In genomic region chr16:57658878-57659674, GRCh38 we compare ENCODE assay signal across 18 cellular contexts. TPM values are rescaled to one million over a fixed set of nuclear protein-coding genes. Genes with fewer than 3 reads are reported as not detected.
DNase-seq lines count a peak whose midpoint lies in the region; ATAC-seq, FAIRE-seq and TF ChIP-seq lines count a peak whose summit lies in the region.
"Had no signal": no experiment of that assay in that cellular context is flagged by ENCODE, and none has a peak within 500 bp of the region (broad histone marks: within the 10 kb centered on the region; RNA-seq: fewer than 3 reads in every experiment).

No MANE protein-coding gene starts in this region.

- H3K36me3 ChIP-seq in K562 (ENCODE audit: control insufficient read depth, insufficient read depth, low read length) (no peaks in the 10 kb centered on the region), esophagus muscularis mucosa (peaks cover 0 to 97% (median 17%) of the 10 kb centered on the region in 4 donors)
- H3K36me3 ChIP-seq: HAP-1 had no signal

- peaks cover 3 to 5% of the 10 kb centered on the region in 2 experiments; a peak in 1 of 5 replicates for H3K27me3 ChIP-seq in K562 (ENCODE audit: control insufficient read depth in 2 of 2, insufficient read depth in 2 of 2, low read length in 2 of 2)
- H3K27me3 ChIP-seq in esophagus muscularis mucosa, result peaks cover 0 to 13% (median 0%) of the 10 kb centered on the region in 4 donors
- H3K27me3 ChIP-seq: BLaER1 had no signal

- no peak for TF ChIP-seq RAD21 in K562 (CRISPR knock-in tag; conservative IDR thresholded peaks at IDR 0.05 in 1 of 2, IDR thresholded peaks at IDR 0.05 in 1 of 2)

- H3K4me3 ChIP-seq in K562, result no peak overlapping the region
- H3K4me3 ChIP-seq in esophagus muscularis mucosa, result no peak overlapping the region
- H3K4me3 ChIP-seq: BLaER1, HAP-1 had no signal

- H4K20me1 ChIP-seq in K562 (replicated peaks; ENCODE audit: control insufficient read depth, insufficient read depth, low read length), result no peaks in the 10 kb centered on the region
- H4K20me1 ChIP-seq: BLaER1 had no signal

- FAIRE-seq in K562 (lab: Jason Lieb, UNC), result no peak
- FAIRE-seq: GM19239, H1 had no signal

- no TSS peak for BruUV-seq in K562 (replicated peaks; lab: Mats Ljungman, UMichigan)

- in situ Hi-C loops in K562 (cut with MboI), result no loop called here

- H3K4me1 ChIP-seq in K562 (replicated peaks in 1 of 2; ENCODE audit: control insufficient read depth in 2 of 2, insufficient read depth in 2 of 2, low read length in 2 of 2), result peaks cover 0 to 13% of the 10 kb centered on the region in 2 experiments; a peak in 1 of 5 replicates
- H3K4me1 ChIP-seq in esophagus muscularis mucosa, result no peaks in the 10 kb centered on the region
- H3K4me1 ChIP-seq: Caco-2, HAP-1 had no signal

- no peaks in the 10 kb centered on the region for H3K9me1 ChIP-seq in K562 (ENCODE audit: control insufficient read depth, insufficient read depth, low read length)

- H2AFZ ChIP-seq in K562 (ENCODE audit: low read depth, low read length), result no peak overlapping the region

- intact Hi-C loops in K562 (cut with micrococcal nuclease) (loop anchor here (10.0 kb wide), 1 partner anchor 206 kb away; no protein-coding TSS in a partner anchor), esophagus muscularis mucosa (cut with DNase I) (no loop called here)

- no peak overlapping the region for H3K4me2 ChIP-seq in K562 (ENCODE audit: insufficient read depth, low read length)
- H3K4me2 ChIP-seq: BLaER1 had no signal

- TF ChIP-seq CTCF in K562 (IDR thresholded peaks at IDR 0.05 in 2 of 3, conservative IDR thresholded peaks at IDR 0.05 in 1 of 3; ENCODE audit: insufficient read depth in 2 of 3, low read depth in 1 of 3, low read length in 3 of 3) (no peak), esophagus muscularis mucosa (IDR thresholded peaks at IDR 0.05) (no peak)

- peaks cover 1% of the 10 kb centered on the region for H3K4me1 Mint-ChIP-seq in activated naive CD8-positive, alpha-beta T cell treated with anti-CD3 and anti-CD28 coated beads, Interleukin-2, amount 50 U/mL, for 24 hours
- no peaks in the 10 kb centered on the region for H3K4me1 Mint-ChIP-seq in activated naive CD8-positive, alpha-beta T cell treated with anti-CD3 and anti-CD28 coated beads for 36 hours
- H3K4me1 Mint-ChIP-seq in natural killer cell treated with Interleukin-12 subunit alpha and Interleukin-12 subunit beta and Interleukin-15 and Interleukin-18, amount 100 ng/mL, for 72 hours (ENCODE audit: low read depth in 2 of 2), result peaks cover 27 to 43% of the 10 kb centered on the region in 2 donors

- no peaks in the 10 kb centered on the region for H3K79me2 ChIP-seq in K562 (ENCODE audit: control insufficient read depth, insufficient read depth, low read length)

- H3K27ac ChIP-seq in K562 (ENCODE audit: extremely low read depth, low read depth, low read length) (no peak overlapping the region), esophagus muscularis mucosa (replicated peaks in 1 of 4) (no peak overlapping the region)
- H3K27ac ChIP-seq: 22Rv1, BLaER1, HL-60 had no signal

- no peaks in the 10 kb centered on the region for H3K9me3 Mint-ChIP-seq in activated naive CD8-positive, alpha-beta T cell treated with anti-CD3 and anti-CD28 coated beads, Interleukin-2, amount 50 U/mL, for 24 hours
- H3K9me3 Mint-ChIP-seq in activated naive CD8-positive, alpha-beta T cell treated with anti-CD3 and anti-CD28 coated beads for 36 hours, result no peaks in the 10 kb centered on the region
- H3K9me3 Mint-ChIP-seq in natural killer cell treated with Interleukin-12 subunit alpha and Interleukin-12 subunit beta and Interleukin-15 and Interleukin-18, amount 100 ng/mL, for 72 hours, result no peaks in the 10 kb centered on the region
- H3K9me3 Mint-ChIP-seq: CD8-positive, alpha-beta memory T cell had no signal

- no peak for TF ChIP-seq EP300 in K562 (IDR thresholded peaks at IDR 0.05; ENCODE audit: low read length)
- TF ChIP-seq EP300 in esophagus muscularis mucosa (IDR thresholded peaks at IDR 0.05), result no peak

- H3K4me3 Mint-ChIP-seq in activated naive CD8-positive, alpha-beta T cell treated with anti-CD3 and anti-CD28 coated beads, Interleukin-2, amount 50 U/mL, for 24 hours, result no peak overlapping the region
- H3K4me3 Mint-ChIP-seq in activated naive CD8-positive, alpha-beta T cell treated with anti-CD3 and anti-CD28 coated beads for 36 hours, result no peak overlapping the region
- H3K4me3 Mint-ChIP-seq in natural killer cell treated with Interleukin-12 subunit alpha and Interleukin-12 subunit beta and Interleukin-15 and Interleukin-18, amount 100 ng/mL, for 72 hours, result no peak overlapping the region

- no peaks in the 10 kb centered on the region for H3K27me3 Mint-ChIP-seq in activated naive CD8-positive, alpha-beta T cell treated with anti-CD3 and anti-CD28 coated beads, Interleukin-2, amount 50 U/mL, for 24 hours
- H3K27me3 Mint-ChIP-seq in activated naive CD8-positive, alpha-beta T cell treated with anti-CD3 and anti-CD28 coated beads for 36 hours, result no peaks in the 10 kb centered on the region
- no peaks in the 10 kb centered on the region for H3K27me3 Mint-ChIP-seq in natural killer cell treated with Interleukin-12 subunit alpha and Interleukin-12 subunit beta and Interleukin-15 and Interleukin-18, amount 100 ng/mL, for 72 hours
- H3K27me3 Mint-ChIP-seq: CD8-positive, alpha-beta memory T cell had no signal

- POLR2A ChIA-PET in K562 (lab: Yijun Ruan, JAX), result interaction anchor here (1.2 kb wide), 1 partner anchor 15 kb away, joined by 4 read pairs; no protein-coding TSS in a partner anchor

- peak; percentile 23 for ATAC-seq in activated naive CD8-positive, alpha-beta T cell treated with anti-CD3 and anti-CD28 coated beads, Interleukin-2, amount 50 U/mL, for 24 hours
- ATAC-seq in K562, result peak; percentile 11; the same call in 1 of the 3 replicates
- ATAC-seq in natural killer cell treated with Interleukin-12 subunit alpha and Interleukin-12 subunit beta and Interleukin-15 and Interleukin-18, amount 100 ng/mL, for 72 hours, result no peak
- ATAC-seq in HG03378 (IDR thresholded peaks at IDR 0.05; ENCODE audit: unreplicated experiment), result no peak

- peak overlapping the region in 1 of 2 experiments; percentile 36; a peak in 1 of 4 replicates for H3K9ac ChIP-seq in K562 (ENCODE audit: insufficient read depth in 1 of 2, low read depth in 2 of 2, low read length in 2 of 2)
- H3K9ac ChIP-seq: BLaER1 had no signal

- CTCF ChIA-PET in K562 (lab: Yijun Ruan, JAX; ENCODE audit: low intra/inter-chr PET ratio), result no interaction called here

- 24% methylated on average over 18 of the region's 19 CpGs for WGBS in K562 (ENCODE audit: insufficient coverage, low coverage, missing lambda C conversion rate)
- WGBS in esophagus muscularis mucosa, result 20% methylated on average over 1 of the region's 19 CpGs

- no peaks in the 10 kb centered on the region for H3K36me3 Mint-ChIP-seq in activated naive CD8-positive, alpha-beta T cell treated with anti-CD3 and anti-CD28 coated beads, Interleukin-2, amount 50 U/mL, for 24 hours (ENCODE audit: low read depth)
- H3K36me3 Mint-ChIP-seq in activated naive CD8-positive, alpha-beta T cell treated with anti-CD3 and anti-CD28 coated beads for 36 hours, result no peaks in the 10 kb centered on the region
- no peaks in the 10 kb centered on the region for H3K36me3 Mint-ChIP-seq in natural killer cell treated with Interleukin-12 subunit alpha and Interleukin-12 subunit beta and Interleukin-15 and Interleukin-18, amount 100 ng/mL, for 72 hours

- no peaks in the 10 kb centered on the region for H3K9me3 ChIP-seq in K562 (replicated peaks; ENCODE audit: control insufficient read depth, insufficient read depth, low read depth, low read length)
- H3K9me3 ChIP-seq in esophagus muscularis mucosa, result no peaks in the 10 kb centered on the region
- H3K9me3 ChIP-seq: BLaER1, Caco-2, HAP-1 had no signal

- no peak overlapping the region for H3K27ac Mint-ChIP-seq in activated naive CD8-positive, alpha-beta T cell treated with anti-CD3 and anti-CD28 coated beads, Interleukin-2, amount 50 U/mL, for 24 hours
- no peak overlapping the region for H3K27ac Mint-ChIP-seq in activated naive CD8-positive, alpha-beta T cell treated with anti-CD3 and anti-CD28 coated beads for 36 hours
- H3K27ac Mint-ChIP-seq in natural killer cell treated with Interleukin-12 subunit alpha and Interleukin-12 subunit beta and Interleukin-15 and Interleukin-18, amount 100 ng/mL, for 72 hours, result peak overlapping the region; percentile 76 to 86

- TF ChIP-seq POLR2A in K562 (conservative IDR thresholded peaks at IDR 0.05) (no peak), esophagus muscularis mucosa (IDR thresholded peaks at IDR 0.05; ENCODE audit: low read depth) (no peak)

- no peak for DNase-seq in activated naive CD8-positive, alpha-beta T cell treated with anti-CD3 and anti-CD28 coated beads, Interleukin-2, amount 50 U/mL, for 24 hours
- no peak for DNase-seq in activated naive CD8-positive, alpha-beta T cell treated with anti-CD3 and anti-CD28 coated beads for 36 hours
- no peak for DNase-seq in K562 (ENCODE audit: extremely low read depth in 1 of 4, low spot score in 3 of 4)
- DNase-seq in natural killer cell treated with Interleukin-12 subunit alpha and Interleukin-12 subunit beta and Interleukin-15 and Interleukin-18, amount 100 ng/mL, for 72 hours (ENCODE audit: low spot score), result no peak
- DNase-seq in stimulated activated CD4-positive, alpha-beta T cell treated with anti-CD3 and anti-CD28 coated beads, Interleukin-4, amount 100 ng/mL, for 24 hours, result no peak
- no peak for DNase-seq in esophagus muscularis mucosa (ENCODE audit: extremely low spot score)
- DNase-seq: AML-193; Caco-2; CD8-positive, alpha-beta memory T cell; DND-41; GDM1 had no signal

RNA-seq across cellular contexts. Expression of gene ADGRG3, which starts 9.0 kb away (rescaled TPM):
- not detected for total RNA-seq in activated naive CD8-positive, alpha-beta T cell treated with anti-CD3 and anti-CD28 coated beads for 36 hours
- total RNA-seq in K562 (2011; cell fraction: chromatin; rRNA removed; ENCODE audit: low replicate concordance), result 0.40 and 1.00 TPM in 2 replicates
- 0.17 and 0.66 TPM in 2 replicates for total RNA-seq in K562 (2011; cell fraction: nucleolus; rRNA removed)
- total RNA-seq in K562 (2011; cell fraction: nucleoplasm; rRNA removed), result 0.29 TPM in 1 of 2 replicates, not detected in the other
- total RNA-seq in K562 (2014; rRNA removed), result not detected in 2 replicates
- total RNA-seq in K562 (2014; rRNA removed; fragmentation: Illumina TruSeq; extraction: Trizol), result 0.16 TPM in 1 of 2 replicates, not detected in the other
- 0.08 TPM in 1 of 2 replicates, not detected in the other for total RNA-seq in K562 (2015; rRNA removed; fragmentation: Illumina TruSeq; extraction: Trizol)
- 0.09 and 0.16 TPM in 2 replicates for total RNA-seq in K562 (2021)
- 0.13 and 0.18 TPM in 2 replicates for polyA plus RNA-seq in K562 (2011; rRNA removed)
- 0.09 and 0.18 TPM in 2 replicates for polyA plus RNA-seq in K562 (2011; cell fraction: cytosol; rRNA removed)
- polyA plus RNA-seq in K562 (2011; cell fraction: nucleus; rRNA removed), result 0.51 and 0.59 TPM in 2 replicates
- polyA plus RNA-seq in K562 (2012), result 0.03 and 2.0 TPM in 2 replicates
- polyA plus RNA-seq in K562 (2014; fragmentation: Illumina TruSeq; extraction: Trizol), result 0.09 and 0.10 TPM in 2 replicates
- polyA plus RNA-seq in K562 (2014; fragmentation: Nextera tagmentation; extraction: Ambion mirVana), result under 1 TPM; 0.10 to 0.30 TPM
- 0.24 and 0.52 TPM in 2 replicates for polyA plus RNA-seq in K562 (2014; rRNA removed)
- polyA minus RNA-seq in K562 (2011; rRNA and poly(A)+ RNA removed), result 0.21 TPM in 1 of 2 replicates, not detected in the other
- not detected in 2 replicates for polyA minus RNA-seq in K562 (2011; cell fraction: cytosol; rRNA and poly(A)+ RNA removed)
- 0.27 TPM in 1 of 2 replicates, not detected in the other for polyA minus RNA-seq in K562 (2011; cell fraction: nucleus; rRNA and poly(A)+ RNA removed)
- 10 to 100 TPM; 25.4 to 28.9 TPM for total RNA-seq in natural killer cell treated with Interleukin-12 subunit alpha and Interleukin-12 subunit beta and Interleukin-15 and Interleukin-18, amount 100 ng/mL, for 72 hours
- total RNA-seq in esophagus muscularis mucosa, result 1 to 10 TPM; 2.0 to 9.6 (median 3.7) TPM
- total RNA-seq: CD8-positive, alpha-beta memory T cell had no signal
- polyA plus RNA-seq: CD8-positive, alpha-beta memory T cell had no signal

RNA-seq across cellular contexts. Expression of gene ADGRG1, which starts 30.6 kb away (rescaled TPM):
- 1 to 10 TPM; 2.8 to 3.0 TPM for total RNA-seq in activated naive CD8-positive, alpha-beta T cell treated with anti-CD3 and anti-CD28 coated beads for 36 hours
- total RNA-seq in K562 (2011; cell fraction: chromatin; rRNA removed; ENCODE audit: low replicate concordance), result 0.81 and 1.3 TPM in 2 replicates
- total RNA-seq in K562 (2011; cell fraction: nucleolus; rRNA removed), result 0.79 and 1.0 TPM in 2 replicates
- total RNA-seq in K562 (2011; cell fraction: nucleoplasm; rRNA removed), result 0.81 and 2.1 TPM in 2 replicates
- not detected in 2 replicates for total RNA-seq in K562 (2014; rRNA removed)
- not detected in 2 replicates for total RNA-seq in K562 (2014; rRNA removed; fragmentation: Illumina TruSeq; extraction: Trizol)
- not detected in 2 replicates for total RNA-seq in K562 (2015; rRNA removed; fragmentation: Illumina TruSeq; extraction: Trizol)
- total RNA-seq in K562 (2021), result 0.31 TPM in 1 of 2 replicates, not detected in the other
- polyA plus RNA-seq in K562 (2011; rRNA removed), result 0.04 and 0.57 TPM in 2 replicates
- polyA plus RNA-seq in K562 (2011; cell fraction: cytosol; rRNA removed), result 0.12 and 0.15 TPM in 2 replicates
- polyA plus RNA-seq in K562 (2011; cell fraction: nucleus; rRNA removed), result 0.70 and 0.81 TPM in 2 replicates
- polyA plus RNA-seq in K562 (2012), result 0.39 and 0.44 TPM in 2 replicates
- polyA plus RNA-seq in K562 (2014; fragmentation: Illumina TruSeq; extraction: Trizol), result 0.16 and 0.29 TPM in 2 replicates
- not detected for polyA plus RNA-seq in K562 (2014; fragmentation: Nextera tagmentation; extraction: Ambion mirVana)
- 0.34 TPM in 1 of 2 replicates, not detected in the other for polyA plus RNA-seq in K562 (2014; rRNA removed)
- polyA minus RNA-seq in K562 (2011; rRNA and poly(A)+ RNA removed), result 0.18 TPM in 2 replicates
- not detected in 2 replicates for polyA minus RNA-seq in K562 (2011; cell fraction: cytosol; rRNA and poly(A)+ RNA removed)
- 0.33 TPM in 1 of 2 replicates, not detected in the other for polyA minus RNA-seq in K562 (2011; cell fraction: nucleus; rRNA and poly(A)+ RNA removed)
- total RNA-seq in natural killer cell treated with Interleukin-12 subunit alpha and Interleukin-12 subunit beta and Interleukin-15 and Interleukin-18, amount 100 ng/mL, for 72 hours, result 10 to 100 TPM in 1 of 2 donors, 1 to 10 TPM in 1; 4.8 to 13.7 TPM
- total RNA-seq in esophagus muscularis mucosa, result 10 to 100 TPM; 17.4 to 21.4 (median 19.1) TPM

RNA-seq across cellular contexts. Expression of gene DRC7, which starts 35.5 kb away (rescaled TPM):
- total RNA-seq in activated naive CD8-positive, alpha-beta T cell treated with anti-CD3 and anti-CD28 coated beads for 36 hours, result not detected
- total RNA-seq in K562 (2011; cell fraction: chromatin; rRNA removed; ENCODE audit: low replicate concordance), result 0.90 and 1.9 TPM in 2 replicates
- total RNA-seq in K562 (2011; cell fraction: nucleolus; rRNA removed), result not detected in 2 replicates
- total RNA-seq in K562 (2011; cell fraction: nucleoplasm; rRNA removed), result 0.15 TPM in 1 of 2 replicates, not detected in the other
- 0.09 TPM in 1 of 2 replicates, not detected in the other for total RNA-seq in K562 (2014; rRNA removed)
- 0.04 TPM in 1 of 2 replicates, not detected in the other for total RNA-seq in K562 (2014; rRNA removed; fragmentation: Illumina TruSeq; extraction: Trizol)
- total RNA-seq in K562 (2015; rRNA removed; fragmentation: Illumina TruSeq; extraction: Trizol), result 0.19 and 0.33 TPM in 2 replicates
- total RNA-seq in K562 (2021), result 0.22 and 0.24 TPM in 2 replicates
- polyA plus RNA-seq in K562 (2011; rRNA removed), result 0.13 and 0.53 TPM in 2 replicates
- 0.07 and 0.40 TPM in 2 replicates for polyA plus RNA-seq in K562 (2011; cell fraction: cytosol; rRNA removed)
- polyA plus RNA-seq in K562 (2011; cell fraction: nucleus; rRNA removed), result 0.65 and 1.0 TPM in 2 replicates
- polyA plus RNA-seq in K562 (2012), result 0.51 and 1.4 TPM in 2 replicates
- 0.12 and 0.29 TPM in 2 replicates for polyA plus RNA-seq in K562 (2014; fragmentation: Illumina TruSeq; extraction: Trizol)
- polyA plus RNA-seq in K562 (2014; fragmentation: Nextera tagmentation; extraction: Ambion mirVana), result not detected
- polyA plus RNA-seq in K562 (2014; rRNA removed), result not detected in 2 replicates
- 0.35 and 0.69 TPM in 2 replicates for polyA minus RNA-seq in K562 (2011; rRNA and poly(A)+ RNA removed)
- polyA minus RNA-seq in K562 (2011; cell fraction: cytosol; rRNA and poly(A)+ RNA removed), result not detected in 2 replicates
- 0.27 and 0.67 TPM in 2 replicates for polyA minus RNA-seq in K562 (2011; cell fraction: nucleus; rRNA and poly(A)+ RNA removed)
- not detected for total RNA-seq in natural killer cell treated with Interleukin-12 subunit alpha and Interleukin-12 subunit beta and Interleukin-15 and Interleukin-18, amount 100 ng/mL, for 72 hours
- total RNA-seq in esophagus muscularis mucosa, result under 1 TPM in 2 of 4 donors, not detected in 2; under 0.01 to 0.17 TPM
- total RNA-seq: CD8-positive, alpha-beta memory T cell; H1 had no signal
- polyA plus RNA-seq: CD8-positive, alpha-beta memory T cell had no signal

Comparison
In these comparisons a context has a peak if more than half of its experiments do, and no peak if none do; other contexts are left out.
1. ATAC-seq: peak in activated naive CD8-positive, alpha-beta T cell treated with anti-CD3 and anti-CD28 coated beads, Interleukin-2, amount 50 U/mL, for 24 hours (single experiment) and K562 (single experiment); none in natural killer cell treated with Interleukin-12 subunit alpha and Interleukin-12 subunit beta and Interleukin-15 and Interleukin-18, amount 100 ng/mL, for 72 hours (0 of 2) and HG03378 (single experiment).
2. H3K27ac Mint-ChIP-seq: peak in natural killer cell treated with Interleukin-12 subunit alpha and Interleukin-12 subunit beta and Interleukin-15 and Interleukin-18, amount 100 ng/mL, for 72 hours (2 of 2); none in activated naive CD8-positive, alpha-beta T cell treated with anti-CD3 and anti-CD28 coated beads, Interleukin-2, amount 50 U/mL, for 24 hours (single experiment) and activated naive CD8-positive, alpha-beta T cell treated with anti-CD3 and anti-CD28 coated beads for 36 hours (single experiment).